In the genomic region with DNA sequence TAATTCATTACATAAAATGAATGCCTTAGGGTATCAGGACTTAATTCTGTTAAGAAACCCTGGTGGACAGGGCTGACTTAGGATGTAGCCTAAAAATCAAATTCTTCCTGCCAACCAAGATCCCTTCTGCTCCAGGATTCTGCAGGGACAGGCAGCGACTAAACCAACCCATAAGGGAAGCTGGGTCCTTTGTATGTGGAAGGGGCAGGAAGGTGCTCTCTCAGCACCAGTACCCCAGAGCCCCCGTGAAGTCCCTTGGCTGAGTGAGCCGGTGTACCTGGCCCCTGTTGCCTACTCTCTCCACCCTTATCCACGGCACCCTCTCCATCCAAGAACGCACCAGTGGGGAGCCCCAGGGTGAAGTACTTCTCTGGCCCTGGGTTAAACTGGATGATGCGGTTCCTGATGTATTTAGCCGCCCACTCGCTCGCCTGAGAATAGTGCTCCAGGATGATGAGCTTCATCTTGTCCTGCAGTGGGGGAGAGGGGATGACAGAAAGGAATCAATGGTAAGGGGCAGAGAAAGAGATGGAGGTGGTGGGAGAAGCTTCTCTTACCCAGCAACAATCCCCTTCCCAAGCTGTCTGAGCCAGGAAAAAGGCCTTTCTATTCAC, we compare ENCODE assay signal across 8 cellular contexts. TPM values are rescaled to one million over a fixed set of nuclear protein-coding genes. Genes with fewer than 3 reads are reported as not detected.
A peak's percentile ranks its signal among the peaks of the same experiment; 100 is the strongest.
DNase-seq lines count a peak whose midpoint lies in the region; ATAC-seq and TF ChIP-seq lines count a peak whose summit lies in the region.

No MANE protein-coding gene starts in this region.

- H3K9me3 ChIP-seq in CD4-positive, alpha-beta memory T cell (ENCODE audit: control insufficient read depth in 1 of 2, low read length in 2 of 2) = no peaks in the 10 kb centered on the region
- H3K9me3 ChIP-seq in endodermal cell (ENCODE audit: control insufficient read depth, low read length) (no peaks in the 10 kb centered on the region), neutrophil (no peaks in the 10 kb centered on the region)

- peak overlapping the region; percentile 79 to 84 for H3K4me3 ChIP-seq in CD4-positive, alpha-beta memory T cell (ENCODE audit: low read length in 2 of 2)
- no peak overlapping the region for H3K4me3 ChIP-seq in endodermal cell (ENCODE audit: low read length)
- H3K4me3 ChIP-seq in neutrophil (ENCODE audit: low read depth in 1 of 2, low read length in 1 of 2) = no peak overlapping the region

- H3K4me1 ChIP-seq in CD4-positive, alpha-beta memory T cell (ENCODE audit: insufficient read depth, low read length) = peaks cover 66% of the 10 kb centered on the region
- H3K4me1 ChIP-seq in endodermal cell (ENCODE audit: control insufficient read depth, insufficient read depth, low read length) = no peaks in the 10 kb centered on the region
- H3K4me1 ChIP-seq in neutrophil (ENCODE audit: control insufficient read depth in 1 of 2, insufficient read depth in 1 of 2, low read depth in 1 of 2, low read length in 1 of 2) = peaks cover 41 to 46% of the 10 kb centered on the region in 2 experiments

- POLR2A ChIA-PET in CD4-positive, alpha-beta memory T cell (lab: Charles Lee; ENCODE audit: partially characterized antibody) = interaction anchor here (0.8 to 6.2 kb wide), 16 partner anchors 8 to 320 kb away, joined by 3 to 90 read pairs (median 4); partner anchors contain the start of genes NDFIP1 and RNF14
- POLR2A ChIA-PET in RWPE1 (lab: Yijun Ruan, JAX; ENCODE audit: low non-redundant PET) = no interaction called here

- intact Hi-C loops in CD4-positive, alpha-beta memory T cell (cut with micrococcal nuclease) = loop anchor here (5.0 kb wide), 1 partner anchor 686 kb away; no protein-coding TSS in a partner anchor

- TF ChIP-seq CTCF in RWPE1 (conservative IDR thresholded peaks at IDR 0.05; ENCODE audit: low read depth) (no peak), endodermal cell (conservative IDR thresholded peaks at IDR 0.05) (no peak), neutrophil (IDR thresholded peaks at IDR 0.05) (no peak)

- DNase-seq in CD4-positive, alpha-beta memory T cell = no peak
- no peak for DNase-seq in RWPE1 (ENCODE audit: low spot score)
- DNase-seq in endodermal cell = no peak
- no peak for DNase-seq in DMS79 treated with DMSO at 0.1 percent for 48 hours (lab: John Stamatoyannopoulos, UW)
- no peak for DNase-seq in stimulated activated CD4-positive, alpha-beta T cell treated with anti-CD3 and anti-CD28 coated beads, Interleukin-4, amount 100 ng/mL, for 24 hours
- no peak for DNase-seq in hepatic stellate cell (ENCODE audit: low spot score)

- no peaks in the 10 kb centered on the region for H3K36me3 ChIP-seq in CD4-positive, alpha-beta memory T cell (ENCODE audit: insufficient read depth, low read length)
- H3K36me3 ChIP-seq in endodermal cell (ENCODE audit: control insufficient read depth, insufficient read depth, low read length) (peaks cover 26% of the 10 kb centered on the region), neutrophil (no peaks in the 10 kb centered on the region)

- H3K27me3 ChIP-seq in CD4-positive, alpha-beta memory T cell (ENCODE audit: insufficient read depth, low read length) = no peaks in the 10 kb centered on the region
- H3K27me3 ChIP-seq in endodermal cell (ENCODE audit: control insufficient read depth, insufficient read depth, low read length, poor library complexity, severe bottlenecking) = no peaks in the 10 kb centered on the region
- H3K27me3 ChIP-seq in neutrophil = no peaks in the 10 kb centered on the region

- H3K27ac Mint-ChIP-seq in CD4-positive, alpha-beta memory T cell = peak overlapping the region in 6 of 7 donors; percentile 86 to 95 (median 92)
- H3K27ac Mint-ChIP-seq in endodermal cell = no peak overlapping the region

- H3K36me3 Mint-ChIP-seq in CD4-positive, alpha-beta memory T cell = peaks cover 5 to 10% of the 10 kb centered on the region in 2 donors
- H3K36me3 Mint-ChIP-seq in endodermal cell (ENCODE audit: low read depth) = peaks cover 35% of the 10 kb centered on the region

- no peak overlapping the region for H3K9ac ChIP-seq in endodermal cell (ENCODE audit: extremely low read depth, low read length, poor library complexity, severe bottlenecking)

- WGBS in endodermal cell (ENCODE audit: insufficient coverage in 1 of 2, insufficient read length in 1 of 2), 2 experiments = 94 to 100% methylated on average over 5 to 9 of the region's 9 CpGs

- H3K4me3 Mint-ChIP-seq in CD4-positive, alpha-beta memory T cell = peak overlapping the region; percentile 85 to 92 (median 88)
- H3K4me3 Mint-ChIP-seq in endodermal cell = peak overlapping the region; percentile 74

- no peak for ATAC-seq in HG02623 (IDR thresholded peaks at IDR 0.05; ENCODE audit: unreplicated experiment)

- H3K27me3 Mint-ChIP-seq in CD4-positive, alpha-beta memory T cell = no peaks in the 10 kb centered on the region
- H3K27me3 Mint-ChIP-seq in endodermal cell (ENCODE audit: insufficient read depth) = no peaks in the 10 kb centered on the region

- CTCF ChIA-PET in CD4-positive, alpha-beta memory T cell (lab: Charles Lee; ENCODE audit: partially characterized antibody) = interaction anchor here (0.7 to 11.6 kb wide), 26 partner anchors 8 to 361 kb away, joined by 3 to 203 read pairs (median 5); partner anchors contain the start of genes NDFIP1 and RNF14
- CTCF ChIA-PET in RWPE1 (lab: Yijun Ruan, JAX) = interaction anchor here (0.6 to 3.6 kb wide), 7 partner anchors 11 to 417 kb away, joined by 3 to 18 read pairs (median 3); no protein-coding TSS in a partner anchor

- H3K9me3 Mint-ChIP-seq in CD4-positive, alpha-beta memory T cell = peaks cover 0 to 1% (median 0%) of the 10 kb centered on the region in 8 donors
- no peaks in the 10 kb centered on the region for H3K9me3 Mint-ChIP-seq in endodermal cell

- H3K4me1 Mint-ChIP-seq in CD4-positive, alpha-beta memory T cell = peaks cover 45 to 71% (median 58%) of the 10 kb centered on the region in 4 donors
- H3K4me1 Mint-ChIP-seq in endodermal cell = peaks cover 1% of the 10 kb centered on the region

- no peak overlapping the region for H3K27ac ChIP-seq in CD4-positive, alpha-beta memory T cell (ENCODE audit: low read depth, low read length)
- H3K27ac ChIP-seq in RWPE1 = peak overlapping the region; percentile 77
- no peak overlapping the region for H3K27ac ChIP-seq in endodermal cell (ENCODE audit: low read depth, low read length)
- H3K27ac ChIP-seq in neutrophil = peak overlapping the region; percentile 80

RNA-seq across cellular contexts. Expression of gene GNPDA1, which starts 1.1 kb away (rescaled TPM):
- total RNA-seq in CD4-positive, alpha-beta memory T cell = 10 to 100 TPM; 23.0 to 24.1 TPM
- polyA plus RNA-seq in CD4-positive, alpha-beta memory T cell = 10 to 100 TPM; 25.8 to 38.6 TPM
- total RNA-seq in endodermal cell = 100 to 1,000 TPM in 1 of 2 donors, 10 to 100 TPM in 1; 90.9 to 118 TPM
- 73.3 TPM for polyA plus RNA-seq in endodermal cell (2013, experiment 1 of 2)
- 64.5 TPM for polyA plus RNA-seq in endodermal cell (2013, experiment 2 of 2)

RNA-seq across cellular contexts. Expression of gene RNF14, which starts 42.8 kb away (rescaled TPM):
- total RNA-seq in CD4-positive, alpha-beta memory T cell = 10 to 100 TPM; 35.4 to 38.5 TPM
- polyA plus RNA-seq in CD4-positive, alpha-beta memory T cell = 10 to 100 TPM; 52.0 TPM
- 10 to 100 TPM; 27.5 to 33.0 TPM for total RNA-seq in endodermal cell
- 33.7 TPM for polyA plus RNA-seq in endodermal cell (2013, experiment 1 of 2)
- polyA plus RNA-seq in endodermal cell (2013, experiment 2 of 2) = 31.9 TPM

RNA-seq across cellular contexts. Expression of gene PCDH12, which starts 53.7 kb away (rescaled TPM):
- total RNA-seq in CD4-positive, alpha-beta memory T cell = not detected
- under 1 TPM; 0.13 to 0.31 TPM for polyA plus RNA-seq in CD4-positive, alpha-beta memory T cell
- total RNA-seq in endodermal cell = not detected
- 0.04 TPM for polyA plus RNA-seq in endodermal cell (2013, experiment 1 of 2)
- 0.17 TPM for polyA plus RNA-seq in endodermal cell (2013, experiment 2 of 2)

Comparison
In these comparisons a context has a peak if more than half of its experiments do, and no peak if none do; other contexts are left out.
1. H3K27ac ChIP-seq: peak in RWPE1 (single experiment) and neutrophil (single experiment); none in CD4-positive, alpha-beta memory T cell (single experiment) and endodermal cell (single experiment).
2. H3K4me3 ChIP-seq: peak in CD4-positive, alpha-beta memory T cell (2 of 2); none in endodermal cell (single experiment) and neutrophil (0 of 2).